ENCODE assay signal across 23 cellular contexts in the genomic region with DNA sequence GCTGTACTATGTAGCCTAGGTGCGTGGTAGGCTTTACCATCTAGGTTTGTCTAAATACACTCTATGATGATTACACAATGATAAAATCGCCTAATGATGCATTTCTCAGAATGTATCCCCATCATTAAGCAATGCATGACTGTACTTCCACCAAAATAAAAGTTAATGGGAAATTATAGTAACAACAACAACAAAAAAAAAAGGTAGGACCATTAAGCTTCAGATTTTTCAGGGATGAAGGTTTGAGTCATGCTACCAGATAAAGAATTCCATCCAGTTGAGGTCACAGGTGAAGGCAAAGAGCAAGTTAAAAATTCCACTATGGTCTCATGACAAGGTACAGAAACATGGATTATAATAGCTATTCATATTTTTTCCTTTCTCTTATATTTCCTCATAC.
"Had no signal": no experiment of that assay in that cellular context is flagged by ENCODE, and none has a peak within 500 bp of the region (broad histone marks: within the 10 kb centered on the region; RNA-seq: fewer than 3 reads in every experiment).

No MANE protein-coding gene starts in this region.

- H3K4me1 ChIP-seq: Peyer's patch had no signal

- H3K4me1 Mint-ChIP-seq: activated CD8-positive, alpha-beta memory T cell treated with anti-CD3 and anti-CD28 coated beads, Interleukin-2, amount 10 ng/mL, durations not matched to agents 7 days and 5 days; central memory CD8-positive, alpha-beta T cell; WTC11 had no signal

- H3K9me3 Mint-ChIP-seq: activated naive CD4-positive, alpha-beta T cell treated with anti-CD3 and anti-CD28 coated beads for 36 hours; activated T-cell treated with anti-CD3 and anti-CD28 coated beads, Interleukin-2, amount 50 U/mL, for 4 hours; central memory CD8-positive, alpha-beta T cell; T-helper 1 cell treated with Interleukin-12 subunit alpha and Interleukin-12 subunit beta and Interleukin-4 antibody, amounts not matched to agents 30 μg/mL and 1 μg/mL, for 36 hours; WTC11 had no signal

- H3K4me2 ChIP-seq: KMS-11 had no signal

- H3K9me3 ChIP-seq: Peyer's patch had no signal

- H3K27me3 ChIP-seq: Peyer's patch had no signal

- DNase-seq: activated CD4-positive, alpha-beta T cell treated with anti-CD3 and anti-CD28 coated beads for 48 hours; activated CD4-positive, alpha-beta T cell treated with anti-CD3 and anti-CD28 coated beads, Interleukin-2, amount 50 U/mL, for 48 hours; activated CD4-positive, CD25-positive, alpha-beta regulatory T cell treated with anti-CD3 and anti-CD28 coated beads, Interleukin-2, amount 50 U/mL, for 72 hours; activated CD8-positive, alpha-beta memory T cell treated with anti-CD3 and anti-CD28 coated beads, Interleukin-2, amount 10 ng/mL, durations not matched to agents 7 days and 5 days; activated gamma-delta T cell; activated naive CD4-positive, alpha-beta T cell treated with anti-CD3 and anti-CD28 coated beads for 36 hours; activated T-cell treated with anti-CD3 and anti-CD28 coated beads, Interleukin-2, amount 50 U/mL, for 4 hours; anterior cingulate cortex; MM.1S; NCI-H1105; NCI-H1436; NCI-H1694 treated with DMSO at 0.1 percent for 48 hours; NCI-H2029 treated with DMSO at 0.1 percent for 48 hours; NCI-H510A treated with DMSO at 0.1 percent for 48 hours; NCI-H69; NK-92 treated with Interleukin-12 subunit alpha and Interleukin-12 subunit beta, amount 100 ng/mL, for 24 hours; Peyer's patch; SHP77 treated with DMSO at 0.1 percent for 48 hours had no signal

- H3K36me3 ChIP-seq: Peyer's patch had no signal

- H3K27ac ChIP-seq: KMS-11, Peyer's patch had no signal

- H3K4me3 Mint-ChIP-seq: activated CD8-positive, alpha-beta memory T cell treated with anti-CD3 and anti-CD28 coated beads, Interleukin-2, amount 10 ng/mL, durations not matched to agents 7 days and 5 days; activated naive CD4-positive, alpha-beta T cell treated with anti-CD3 and anti-CD28 coated beads for 36 hours; activated naive CD8-positive, alpha-beta T cell; activated T-cell treated with anti-CD3 and anti-CD28 coated beads, Interleukin-2, amount 50 U/mL, for 4 hours; central memory CD8-positive, alpha-beta T cell; T-helper 1 cell treated with Interleukin-12 subunit alpha and Interleukin-12 subunit beta and Interleukin-4 antibody, amounts not matched to agents 30 μg/mL and 1 μg/mL, for 36 hours; WTC11 had no signal

- ATAC-seq: activated CD8-positive, alpha-beta memory T cell treated with anti-CD3 and anti-CD28 coated beads, Interleukin-2, amount 10 ng/mL, durations not matched to agents 7 days and 5 days; activated T-cell treated with anti-CD3 and anti-CD28 coated beads, Interleukin-2, amount 50 U/mL, for 4 hours; WTC11 had no signal

- H3K27ac Mint-ChIP-seq: activated CD8-positive, alpha-beta memory T cell treated with anti-CD3 and anti-CD28 coated beads, Interleukin-2, amount 10 ng/mL, durations not matched to agents 7 days and 5 days; activated naive CD4-positive, alpha-beta T cell treated with anti-CD3 and anti-CD28 coated beads for 36 hours; activated naive CD8-positive, alpha-beta T cell; T-helper 1 cell treated with Interleukin-12 subunit alpha and Interleukin-12 subunit beta and Interleukin-4 antibody, amounts not matched to agents 30 μg/mL and 1 μg/mL, for 36 hours; WTC11 had no signal

- H3K9ac ChIP-seq: KMS-11 had no signal

- H3K4me3 ChIP-seq: Peyer's patch had no signal

- H3K27me3 Mint-ChIP-seq: activated CD8-positive, alpha-beta memory T cell treated with anti-CD3 and anti-CD28 coated beads, Interleukin-2, amount 10 ng/mL, durations not matched to agents 7 days and 5 days; activated naive CD8-positive, alpha-beta T cell; central memory CD8-positive, alpha-beta T cell had no signal

- H3K36me3 Mint-ChIP-seq: activated CD8-positive, alpha-beta memory T cell treated with anti-CD3 and anti-CD28 coated beads, Interleukin-2, amount 10 ng/mL, durations not matched to agents 7 days and 5 days; activated naive CD8-positive, alpha-beta T cell; WTC11 had no signal
